In genomic region chr3:107916166-107916565, GRCh38 we compare ENCODE assay signal across 16 cellular contexts.
DNase-seq lines count a peak whose midpoint lies in the region; ATAC-seq, FAIRE-seq and TF ChIP-seq lines count a peak whose summit lies in the region.
"Had no signal": no experiment of that assay in that cellular context is flagged by ENCODE, and none has a peak within 500 bp of the region (broad histone marks: within the 10 kb centered on the region; RNA-seq: fewer than 3 reads in every experiment).

No MANE protein-coding gene starts in this region.

- H3K4me3 ChIP-seq in BLaER1 (no peak overlapping the region), thyroid gland (replicated peaks in 1 of 3) (no peak overlapping the region)
- H3K4me3 ChIP-seq: A549 had no signal

- no peak overlapping the region for H3K27ac ChIP-seq in BLaER1
- peak overlapping the region; percentile 3 to 39 (median 14) for H3K27ac ChIP-seq in thyroid gland
- H3K27ac ChIP-seq: 22Rv1, A549, KMS-11 had no signal

- H3K9ac ChIP-seq in BLaER1: no peak overlapping the region
- H3K9ac ChIP-seq: KMS-11 had no signal

- no peak for TF ChIP-seq CTCF in thyroid gland (IDR thresholded peaks at IDR 0.05)

- ATAC-seq in HG03432 (IDR thresholded peaks at IDR 0.05; ENCODE audit: unreplicated experiment): no peak
- no peak for ATAC-seq in GM19395 (IDR thresholded peaks at IDR 0.05; ENCODE audit: unreplicated experiment)
- ATAC-seq: A549; CD8-positive, alpha-beta T cell had no signal

- no peaks in the 10 kb centered on the region for H3K27me3 ChIP-seq in BLaER1
- no peaks in the 10 kb centered on the region for H3K27me3 ChIP-seq in thyroid gland

- WGBS in thyroid gland, 2 donors: 36 to 42% methylated on average over 5 of the region's 5 CpGs

- H3K36me3 ChIP-seq in BLaER1: no peaks in the 10 kb centered on the region
- H3K36me3 ChIP-seq in thyroid gland: no peaks in the 10 kb centered on the region

- no peak for TF ChIP-seq POLR2A in thyroid gland (IDR thresholded peaks at IDR 0.05)

- DNase-seq in DMS79 treated with DMSO at 0.1 percent for 48 hours (lab: John Stamatoyannopoulos, UW) (peak; percentile 82), RCC 7860 (ENCODE audit: low spot score) (peak; percentile 38), thyroid gland (peak; percentile 71 to 76), amniotic stem cell (lab: John Stamatoyannopoulos, UW) (no peak)
- DNase-seq: AML-193; CD8-positive, alpha-beta T cell; DMS 273 treated with DMSO at 0.1 percent for 48 hours; GF-D8; H9 had no signal

- H3K9me3 ChIP-seq in BLaER1 (no peaks in the 10 kb centered on the region), thyroid gland (no peaks in the 10 kb centered on the region)

- H4K20me1 ChIP-seq in BLaER1: no peaks in the 10 kb centered on the region

- intact Hi-C loops in thyroid gland (cut with DNase I): no loop called here

- FAIRE-seq in RCC 7860 (lab: Jason Lieb, UNC): peak; percentile 87
- FAIRE-seq: A549, H1 had no signal

- peaks cover 14% of the 10 kb centered on the region for H3K4me1 ChIP-seq in BLaER1
- peaks cover 0 to 3% of the 10 kb centered on the region in 2 donors for H3K4me1 ChIP-seq in thyroid gland
- H3K4me1 ChIP-seq: A549 had no signal

- peak overlapping the region; percentile 36 for H3K4me2 ChIP-seq in BLaER1
- H3K4me2 ChIP-seq: A549, KMS-11 had no signal
